ENCODE assay signal across 2 cellular contexts in genomic region chr9:109471994-109472393, GRCh38.
TF ChIP-seq lines count a peak whose summit lies in the region.

No MANE protein-coding gene starts in this region.

TF ChIP-seq in IMR-90, 13 proteins besides CTCF, POLR2A, EP300 and RAD21:
- TF ChIP-seq BHLHE40 (IDR thresholded peaks at IDR 0.05; ENCODE audit: low read depth, low read length) (no peak), NFE2L2 (IDR thresholded peaks at IDR 0.05; ENCODE audit: low read depth, low read length) (no peak), RCOR1 (IDR thresholded peaks at IDR 0.05; ENCODE audit: insufficient replicate concordance, low read length) (no peak), MAFK (IDR thresholded peaks at IDR 0.05; ENCODE audit: low read depth, low read length) (no peak), CEBPB (IDR thresholded peaks at IDR 0.05; ENCODE audit: low read depth, low read length) (peak; percentile 25; the same call in 1 of the 2 replicates), CHD1 (IDR thresholded peaks at IDR 0.05; ENCODE audit: low read depth, low read length) (no peak)

TF ChIP-seq in GM12878, 131 proteins besides CTCF, POLR2A, EP300 and RAD21:
- TF ChIP-seq CEBPB (IDR thresholded peaks at IDR 0.05; ENCODE audit: borderline replicate concordance in 1 of 2, low read depth in 2 of 2, low read length in 2 of 2) (no peak), HDAC6 (IDR thresholded peaks at IDR 0.05; ENCODE audit: unreplicated experiment) (no peak), SMAD1 (IDR thresholded peaks at IDR 0.05; ENCODE audit: low read depth, partially characterized antibody) (no peak), SIN3A (IDR thresholded peaks at IDR 0.05; ENCODE audit: low read depth, low read length) (no peak), CUX1 (IDR thresholded peaks at IDR 0.05; ENCODE audit: insufficient replicate concordance, low read depth, low read length) (no peak), ZNF217 (IDR thresholded peaks at IDR 0.05) (no peak), EZH2 (IDR thresholded peaks at IDR 0.05; ENCODE audit: borderline replicate concordance, control insufficient read depth, low read depth, low read length) (no peak), CREB1 (IDR thresholded peaks at IDR 0.05; ENCODE audit: low read depth) (no peak), EED (IDR thresholded peaks at IDR 0.05; ENCODE audit: low read depth) (no peak), NFXL1 (IDR thresholded peaks at IDR 0.05; ENCODE audit: borderline replicate concordance) (no peak), E2F8 (IDR thresholded peaks at IDR 0.05; ENCODE audit: low read depth, partially characterized antibody) (no peak), RB1 (IDR thresholded peaks at IDR 0.05; ENCODE audit: borderline replicate concordance) (no peak), STAT3 (IDR thresholded peaks at IDR 0.05; ENCODE audit: low read depth, low read length) (no peak), BCL11A (IDR thresholded peaks at IDR 0.05; ENCODE audit: low read depth, low read length) (no peak), TCF3 (IDR thresholded peaks at IDR 0.05; ENCODE audit: borderline replicate concordance, insufficient read depth, low read depth, low read length) (no peak)
